ENCODE assay signal across 1 cellular context in genomic region chr17:51119415-51120356, GRCh38.
TF ChIP-seq lines count a peak whose summit lies in the region.

No MANE protein-coding gene starts in this region.

TF ChIP-seq in HepG2, 621 proteins besides CTCF, POLR2A, EP300 and RAD21 (continued from another document and continues in another):
- peak; percentile 25 for TF ChIP-seq ZNF18 (CRISPR knock-in tag; IDR thresholded peaks at IDR 0.05; ENCODE audit: insufficient replicate concordance)
- TF ChIP-seq NFIB (CRISPR knock-in tag; IDR thresholded peaks at IDR 0.05; ENCODE audit: borderline replicate concordance) = no peak
- TF ChIP-seq KAT7 (CRISPR knock-in tag; IDR thresholded peaks at IDR 0.05; ENCODE audit: borderline replicate concordance) = peak; percentile 72; the same call in 1 of the 2 replicates
- 0 out of 2 replicates have a peak, but pooled peaks have one; percentile 31 for TF ChIP-seq POGZ (CRISPR knock-in tag; IDR thresholded peaks at IDR 0.05)
- TF ChIP-seq, protein P1, sequence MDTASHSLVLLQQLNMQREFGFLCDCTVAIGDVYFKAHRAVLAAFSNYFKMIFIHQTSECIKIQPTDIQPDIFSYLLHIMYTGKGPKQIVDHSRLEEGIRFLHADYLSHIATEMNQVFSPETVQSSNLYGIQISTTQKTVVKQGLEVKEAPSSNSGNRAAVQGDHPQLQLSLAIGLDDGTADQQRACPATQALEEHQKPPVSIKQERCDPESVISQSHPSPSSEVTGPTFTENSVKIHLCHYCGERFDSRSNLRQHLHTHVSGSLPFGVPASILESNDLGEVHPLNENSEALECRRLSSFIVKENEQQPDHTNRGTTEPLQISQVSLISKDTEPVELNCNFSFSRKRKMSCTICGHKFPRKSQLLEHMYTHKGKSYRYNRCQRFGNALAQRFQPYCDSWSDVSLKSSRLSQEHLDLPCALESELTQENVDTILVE (CRISPR knock-in tag; IDR thresholded peaks at IDR 0.05) = 0 out of 2 replicates have a peak, but pooled peaks have one; percentile 42
- 0 out of 2 replicates have a peak, but pooled peaks have one; percentile 34 for TF ChIP-seq GFI1 (CRISPR knock-in tag; IDR thresholded peaks at IDR 0.05; ENCODE audit: borderline replicate concordance)
- TF ChIP-seq MXD4 (CRISPR knock-in tag; IDR thresholded peaks at IDR 0.05) = 0 out of 2 replicates have a peak, but pooled peaks have one; percentile 20
- TF ChIP-seq SUZ12 (IDR thresholded peaks at IDR 0.05; ENCODE audit: low read depth, low read length) = no peak
- TF ChIP-seq KDM5A (IDR thresholded peaks at IDR 0.05; ENCODE audit: borderline replicate concordance, low read length) = peak; percentile 87
- TF ChIP-seq ZNF704 (CRISPR knock-in tag; IDR thresholded peaks at IDR 0.05; ENCODE audit: borderline replicate concordance) = no peak; the same call in 1 of the 2 replicates
- TF ChIP-seq LCORL (IDR thresholded peaks at IDR 0.05) = no peak
- TF ChIP-seq LCORL (CRISPR knock-in tag; IDR thresholded peaks at IDR 0.05) = 0 out of 2 replicates have a peak, but pooled peaks have one; percentile 52
- no peak for TF ChIP-seq ZFP82 (CRISPR knock-in tag; IDR thresholded peaks at IDR 0.05; ENCODE audit: borderline replicate concordance)
- no peak for TF ChIP-seq TOE1 (CRISPR knock-in tag; IDR thresholded peaks at IDR 0.05)
- TF ChIP-seq HDAC2 (CRISPR knock-in tag; IDR thresholded peaks at IDR 0.05) = 0 out of 2 replicates have a peak, but pooled peaks have one; percentile 5
- no peak for TF ChIP-seq ETV6 (CRISPR knock-in tag; conservative IDR thresholded peaks at IDR 0.05)
- TF ChIP-seq HOMEZ (CRISPR knock-in tag; IDR thresholded peaks at IDR 0.05; ENCODE audit: low read depth) = no peak
- TF ChIP-seq TGIF2 (CRISPR knock-in tag; IDR thresholded peaks at IDR 0.05) = peak; percentile 47; the same call in 1 of the 2 replicates
- peak; percentile 51; the same call in 1 of the 2 replicates for TF ChIP-seq ARNTL (CRISPR knock-in tag; IDR thresholded peaks at IDR 0.05)
- TF ChIP-seq ZNF879 (CRISPR knock-in tag; IDR thresholded peaks at IDR 0.05) = 0 out of 2 replicates have a peak, but pooled peaks have one; percentile 50
- 0 out of 2 replicates have a peak, but pooled peaks have one; percentile 13 for TF ChIP-seq HNF4A (CRISPR knock-in tag; IDR thresholded peaks at IDR 0.05)
- TF ChIP-seq ZNF790 (CRISPR knock-in tag; IDR thresholded peaks at IDR 0.05; ENCODE audit: borderline replicate concordance) = peak; percentile 42; the same call in 1 of the 2 replicates
- no peak for TF ChIP-seq ZNF431 (CRISPR knock-in tag; IDR thresholded peaks at IDR 0.05; ENCODE audit: borderline replicate concordance, low read depth)
- TF ChIP-seq, protein P2, sequence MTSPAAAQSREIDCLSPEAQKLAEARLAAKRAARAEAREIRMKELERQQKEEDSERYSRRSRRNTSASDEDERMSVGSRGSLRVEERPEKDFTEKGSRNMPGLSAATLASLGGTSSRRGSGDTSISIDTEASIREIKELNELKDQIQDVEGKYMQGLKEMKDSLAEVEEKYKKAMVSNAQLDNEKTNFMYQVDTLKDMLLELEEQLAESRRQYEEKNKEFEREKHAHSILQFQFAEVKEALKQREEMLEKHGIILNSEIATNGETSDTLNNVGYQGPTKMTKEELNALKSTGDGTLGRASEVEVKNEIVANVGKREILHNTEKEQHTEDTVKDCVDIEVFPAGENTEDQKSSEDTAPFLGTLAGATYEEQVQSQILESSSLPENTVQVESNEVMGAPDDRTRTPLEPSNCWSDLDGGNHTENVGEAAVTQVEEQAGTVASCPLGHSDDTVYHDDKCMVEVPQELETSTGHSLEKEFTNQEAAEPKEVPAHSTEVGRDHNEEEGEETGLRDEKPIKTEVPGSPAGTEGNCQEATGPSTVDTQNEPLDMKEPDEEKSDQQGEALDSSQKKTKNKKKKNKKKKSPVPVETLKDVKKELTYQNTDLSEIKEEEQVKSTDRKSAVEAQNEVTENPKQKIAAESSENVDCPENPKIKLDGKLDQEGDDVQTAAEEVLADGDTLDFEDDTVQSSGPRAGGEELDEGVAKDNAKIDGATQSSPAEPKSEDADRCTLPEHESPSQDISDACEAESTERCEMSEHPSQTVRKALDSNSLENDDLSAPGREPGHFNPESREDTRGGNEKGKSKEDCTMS (CRISPR knock-in tag; conservative IDR thresholded peaks at IDR 0.05) = 0 out of 2 replicates have a peak, but pooled peaks have one; percentile 18
- TF ChIP-seq, protein P3, sequence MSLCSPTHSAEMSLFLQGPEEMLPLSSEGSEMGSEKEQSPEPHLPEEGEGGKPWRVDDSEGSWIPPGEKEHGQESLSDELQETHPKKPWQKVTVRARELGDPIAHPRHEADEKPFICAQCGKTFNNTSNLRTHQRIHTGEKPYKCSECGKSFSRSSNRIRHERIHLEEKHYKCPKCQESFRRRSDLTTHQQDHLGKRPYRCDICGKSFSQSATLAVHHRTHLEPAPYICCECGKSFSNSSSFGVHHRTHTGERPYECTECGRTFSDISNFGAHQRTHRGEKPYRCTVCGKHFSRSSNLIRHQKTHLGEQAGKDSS (CRISPR knock-in tag; IDR thresholded peaks at IDR 0.05; ENCODE audit: borderline replicate concordance, low read depth) = 0 out of 2 replicates have a peak, but pooled peaks have one; percentile 24
- 0 out of 2 replicates have a peak, but pooled peaks have one; percentile 20 for TF ChIP-seq ZNF124 (CRISPR knock-in tag; IDR thresholded peaks at IDR 0.05)
- TF ChIP-seq GABPA (IDR thresholded peaks at IDR 0.05; ENCODE audit: low read depth, low read length) = no peak
- TF ChIP-seq GABPA (CRISPR knock-in tag; IDR thresholded peaks at IDR 0.05; ENCODE audit: low read depth) = peak; percentile 74; the same call in 1 of the 2 replicates
- TF ChIP-seq GATAD1 (CRISPR knock-in tag; IDR thresholded peaks at IDR 0.05) = peak; percentile 77; the same call in 1 of the 2 replicates
- TF ChIP-seq, protein P4, sequence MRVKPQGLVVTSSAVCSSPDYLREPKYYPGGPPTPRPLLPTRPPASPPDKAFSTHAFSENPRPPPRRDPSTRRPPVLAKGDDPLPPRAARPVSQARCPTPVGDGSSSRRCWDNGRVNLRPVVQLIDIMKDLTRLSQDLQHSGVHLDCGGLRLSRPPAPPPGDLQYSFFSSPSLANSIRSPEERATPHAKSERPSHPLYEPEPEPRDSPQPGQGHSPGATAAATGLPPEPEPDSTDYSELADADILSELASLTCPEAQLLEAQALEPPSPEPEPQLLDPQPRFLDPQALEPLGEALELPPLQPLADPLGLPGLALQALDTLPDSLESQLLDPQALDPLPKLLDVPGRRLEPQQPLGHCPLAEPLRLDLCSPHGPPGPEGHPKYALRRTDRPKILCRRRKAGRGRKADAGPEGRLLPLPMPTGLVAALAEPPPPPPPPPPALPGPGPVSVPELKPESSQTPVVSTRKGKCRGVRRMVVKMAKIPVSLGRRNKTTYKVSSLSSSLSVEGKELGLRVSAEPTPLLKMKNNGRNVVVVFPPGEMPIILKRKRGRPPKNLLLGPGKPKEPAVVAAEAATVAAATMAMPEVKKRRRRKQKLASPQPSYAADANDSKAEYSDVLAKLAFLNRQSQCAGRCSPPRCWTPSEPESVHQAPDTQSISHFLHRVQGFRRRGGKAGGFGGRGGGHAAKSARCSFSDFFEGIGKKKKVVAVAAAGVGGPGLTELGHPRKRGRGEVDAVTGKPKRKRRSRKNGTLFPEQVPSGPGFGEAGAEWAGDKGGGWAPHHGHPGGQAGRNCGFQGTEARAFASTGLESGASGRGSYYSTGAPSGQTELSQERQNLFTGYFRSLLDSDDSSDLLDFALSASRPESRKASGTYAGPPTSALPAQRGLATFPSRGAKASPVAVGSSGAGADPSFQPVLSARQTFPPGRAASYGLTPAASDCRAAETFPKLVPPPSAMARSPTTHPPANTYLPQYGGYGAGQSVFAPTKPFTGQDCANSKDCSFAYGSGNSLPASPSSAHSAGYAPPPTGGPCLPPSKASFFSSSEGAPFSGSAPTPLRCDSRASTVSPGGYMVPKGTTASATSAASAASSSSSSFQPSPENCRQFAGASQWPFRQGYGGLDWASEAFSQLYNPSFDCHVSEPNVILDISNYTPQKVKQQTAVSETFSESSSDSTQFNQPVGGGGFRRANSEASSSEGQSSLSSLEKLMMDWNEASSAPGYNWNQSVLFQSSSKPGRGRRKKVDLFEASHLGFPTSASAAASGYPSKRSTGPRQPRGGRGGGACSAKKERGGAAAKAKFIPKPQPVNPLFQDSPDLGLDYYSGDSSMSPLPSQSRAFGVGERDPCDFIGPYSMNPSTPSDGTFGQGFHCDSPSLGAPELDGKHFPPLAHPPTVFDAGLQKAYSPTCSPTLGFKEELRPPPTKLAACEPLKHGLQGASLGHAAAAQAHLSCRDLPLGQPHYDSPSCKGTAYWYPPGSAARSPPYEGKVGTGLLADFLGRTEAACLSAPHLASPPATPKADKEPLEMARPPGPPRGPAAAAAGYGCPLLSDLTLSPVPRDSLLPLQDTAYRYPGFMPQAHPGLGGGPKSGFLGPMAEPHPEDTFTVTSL (CRISPR knock-in tag; IDR thresholded peaks at IDR 0.05; ENCODE audit: borderline replicate concordance) = 0 out of 2 replicates have a peak, but pooled peaks have one; percentile 40
- TF ChIP-seq ZNF770 (CRISPR knock-in tag; IDR thresholded peaks at IDR 0.05) = peak; percentile 65; the same call in 1 of the 2 replicates
- peak; percentile 90; the same call in 1 of the 2 replicates for TF ChIP-seq SIN3A (IDR thresholded peaks at IDR 0.05; ENCODE audit: borderline replicate concordance, low read depth, low read length)
- peak; percentile 61 for TF ChIP-seq ZSCAN31 (CRISPR knock-in tag; IDR thresholded peaks at IDR 0.05; ENCODE audit: low read depth)
- no peak for TF ChIP-seq PHB2 (IDR thresholded peaks at IDR 0.05; ENCODE audit: partially characterized antibody)
- no peak for TF ChIP-seq ZNF121 (CRISPR knock-in tag; IDR thresholded peaks at IDR 0.05)
- peak; percentile 5; the same call in 1 of the 2 replicates for TF ChIP-seq PITX1 (CRISPR knock-in tag; IDR thresholded peaks at IDR 0.05)
- TF ChIP-seq HNF4G (IDR thresholded peaks at IDR 0.05; ENCODE audit: borderline replicate concordance, low read depth, low read length) = 0 out of 2 replicates have a peak, but pooled peaks have one; percentile 10
- TF ChIP-seq HNF4G (CRISPR knock-in tag; IDR thresholded peaks at IDR 0.05; ENCODE audit: borderline replicate concordance, low read depth) = no peak
- TF ChIP-seq PATZ1 (CRISPR knock-in tag; IDR thresholded peaks at IDR 0.05) = peak; percentile 61
- TF ChIP-seq ZKSCAN8 (CRISPR knock-in tag; IDR thresholded peaks at IDR 0.05; ENCODE audit: borderline replicate concordance) = no peak
- 0 out of 2 replicates have a peak, but pooled peaks have one; percentile 59 for TF ChIP-seq ZNF430 (CRISPR knock-in tag; IDR thresholded peaks at IDR 0.05)
- peak; percentile 88 for TF ChIP-seq ZNF546 (CRISPR knock-in tag; conservative IDR thresholded peaks at IDR 0.05)
- no peak for TF ChIP-seq ZNF572 (CRISPR knock-in tag; IDR thresholded peaks at IDR 0.05)
